10 cellular contexts compared by ENCODE assay signal in the genomic region with DNA sequence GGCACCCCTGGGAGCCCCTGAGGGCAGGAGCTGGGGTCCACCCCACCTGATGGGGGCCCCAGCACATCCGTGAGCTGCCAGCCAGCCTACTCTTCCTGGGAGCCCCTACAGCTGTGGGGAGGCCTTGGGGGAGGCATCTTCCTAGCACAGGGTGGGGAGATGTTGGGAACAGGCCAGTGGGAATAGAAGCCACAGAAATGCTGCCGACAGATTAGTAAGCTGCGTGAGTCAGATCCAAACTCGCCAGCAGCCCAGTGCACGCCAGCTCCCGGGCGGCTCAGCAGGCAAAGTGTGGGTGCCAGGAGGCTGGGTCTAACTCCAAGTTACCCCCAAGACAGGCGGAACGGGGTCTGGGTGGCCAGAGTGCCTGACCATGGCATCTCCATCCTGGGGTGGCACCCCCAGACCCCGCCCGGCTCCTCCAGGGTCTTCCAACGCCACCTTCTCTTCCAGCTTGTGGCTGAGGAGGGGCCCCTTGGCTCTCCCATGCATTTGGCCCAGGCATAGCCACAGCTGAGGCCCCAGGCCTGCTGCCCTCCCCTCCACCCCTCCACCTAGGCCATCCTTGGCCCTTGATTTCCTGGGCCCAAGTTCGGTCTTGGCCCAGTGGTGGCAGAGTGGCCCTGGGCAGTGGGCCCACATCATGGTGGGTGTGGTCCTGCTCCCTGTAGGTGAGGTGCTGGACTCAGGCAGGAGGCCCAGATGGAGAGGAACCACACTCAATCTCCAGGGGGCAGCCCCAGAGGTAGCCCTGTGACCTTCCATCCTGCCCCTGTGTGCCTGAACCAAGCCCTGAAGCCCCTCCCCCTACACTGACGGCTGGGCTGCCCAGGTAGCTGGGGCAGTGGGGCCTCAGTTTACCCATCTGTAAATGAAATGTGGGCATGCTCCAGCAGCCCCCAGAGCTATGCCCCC. TPM values are rescaled to one million over a fixed set of nuclear protein-coding genes. Genes with fewer than 3 reads are reported as not detected.
DNase-seq lines count a peak whose midpoint lies in the region; ATAC-seq, FAIRE-seq and TF ChIP-seq lines count a peak whose summit lies in the region.
"Had no signal": no experiment of that assay in that cellular context is flagged by ENCODE, and none has a peak within 500 bp of the region (broad histone marks: within the 10 kb centered on the region; RNA-seq: fewer than 3 reads in every experiment).

No MANE protein-coding gene starts in this region.

- no peak for ATAC-seq in HG02884 (IDR thresholded peaks at IDR 0.05; ENCODE audit: unreplicated experiment)
- no peak for ATAC-seq in GM18909 (IDR thresholded peaks at IDR 0.05; ENCODE audit: poor library complexity, unreplicated experiment)
- no peak for ATAC-seq in HG03045 (IDR thresholded peaks at IDR 0.05; ENCODE audit: unreplicated experiment)
- ATAC-seq in GM21381 (IDR thresholded peaks at IDR 0.05; ENCODE audit: unreplicated experiment): no peak

- peak overlapping the region; percentile 51 for H3K4me2 ChIP-seq in osteoblast (ENCODE audit: insufficient read depth, low read length)

- H3K27ac ChIP-seq in epithelial cell of prostate: no peak overlapping the region
- H3K27ac ChIP-seq in osteoblast (ENCODE audit: low read depth, low read length): peak overlapping the region; percentile 98

- no peak for TF ChIP-seq CTCF in BJ (IDR thresholded peaks at IDR 0.05; ENCODE audit: insufficient read depth, low read depth, low read length)
- TF ChIP-seq CTCF in osteoblast (IDR thresholded peaks at IDR 0.05; ENCODE audit: extremely low read depth, low read depth, low read length): no peak

- POLR2A ChIA-PET in BJ (lab: Charles Lee): interaction anchor here (0.6 kb wide), 1 partner anchor 227 kb away, joined by 3 read pairs; no protein-coding TSS in a partner anchor

- no peaks in the 10 kb centered on the region for H3K9me3 ChIP-seq in osteoblast (ENCODE audit: low read depth, low read length)

- no peaks in the 10 kb centered on the region for H3K79me2 ChIP-seq in osteoblast (ENCODE audit: insufficient read depth, low read length)

- H3K36me3 ChIP-seq in BJ (ENCODE audit: control insufficient read depth, insufficient read depth, low read length) (no peaks in the 10 kb centered on the region), osteoblast (ENCODE audit: insufficient read depth, low read length) (no peaks in the 10 kb centered on the region)

- DNase-seq in BJ (ENCODE audit: low read depth) (peak; percentile 78), RCC 7860 (ENCODE audit: low spot score) (peak; percentile 59), epithelial cell of prostate (ENCODE audit: low read depth, low spot score) (peak; percentile 36), osteoblast (ENCODE audit: insufficient read length, low spot score, missing footprints) (peak; percentile 100)
- DNase-seq: NCI-H1694 treated with DMSO at 0.1 percent for 48 hours had no signal

- H3K4me1 ChIP-seq in osteoblast (ENCODE audit: insufficient read depth, low read length): peaks cover 30% of the 10 kb centered on the region

- peak overlapping the region; percentile 59 for H2AFZ ChIP-seq in osteoblast (ENCODE audit: low read length)

- H3K27me3 ChIP-seq in BJ (ENCODE audit: control insufficient read depth, insufficient read depth, low read length): no peaks in the 10 kb centered on the region
- no peaks in the 10 kb centered on the region for H3K27me3 ChIP-seq in osteoblast (ENCODE audit: insufficient read depth, low read length)

- FAIRE-seq in RCC 7860 (lab: Jason Lieb, UNC): peak; percentile 38

- CTCF ChIA-PET in BJ (lab: Yijun Ruan, JAX): no interaction called here

- no peaks in the 10 kb centered on the region for H4K20me1 ChIP-seq in osteoblast (ENCODE audit: insufficient read depth, low read length)

- no peak overlapping the region for H3K4me3 ChIP-seq in BJ (ENCODE audit: low read depth, low read length)
- peak overlapping the region; percentile 28 for H3K4me3 ChIP-seq in osteoblast (ENCODE audit: insufficient read depth, low read length)

RNA-seq across cellular contexts. Expression of gene CROCC2, which starts 15.4 kb away (rescaled TPM):
- not detected in 2 replicates for polyA plus RNA-seq in BJ (2011; rRNA removed)
- polyA minus RNA-seq in BJ (2011; rRNA and poly(A)+ RNA removed): not detected in 2 replicates
- under 0.01 TPM in 2 replicates for total RNA-seq in osteoblast
- total RNA-seq: dermis microvascular lymphatic vessel endothelial cell had no signal

RNA-seq across cellular contexts. Expression of gene MAB21L4, which starts 25.6 kb away (rescaled TPM):
- polyA plus RNA-seq in BJ (2011; rRNA removed): not detected in 2 replicates
- polyA minus RNA-seq in BJ (2011; rRNA and poly(A)+ RNA removed): not detected in 2 replicates
- not detected in 2 replicates for total RNA-seq in osteoblast
- total RNA-seq: dermis microvascular lymphatic vessel endothelial cell had no signal

RNA-seq across cellular contexts. Expression of gene AGXT, which starts 53.0 kb away (rescaled TPM):
- polyA plus RNA-seq in BJ (2011; rRNA removed): not detected in 2 replicates
- not detected in 2 replicates for polyA minus RNA-seq in BJ (2011; rRNA and poly(A)+ RNA removed)
- total RNA-seq in osteoblast: not detected in 2 replicates
- total RNA-seq: dermis microvascular lymphatic vessel endothelial cell had no signal

Comparison
In these comparisons a context has a peak if more than half of its experiments do, and no peak if none do; other contexts are left out.
1. DNase-seq: peak in every context shown above with its lines; median percentile 100 in osteoblast; 78 in BJ; 59 in RCC 7860; 36 in epithelial cell of prostate.